20 cellular contexts compared by ENCODE assay signal in the genomic region with DNA sequence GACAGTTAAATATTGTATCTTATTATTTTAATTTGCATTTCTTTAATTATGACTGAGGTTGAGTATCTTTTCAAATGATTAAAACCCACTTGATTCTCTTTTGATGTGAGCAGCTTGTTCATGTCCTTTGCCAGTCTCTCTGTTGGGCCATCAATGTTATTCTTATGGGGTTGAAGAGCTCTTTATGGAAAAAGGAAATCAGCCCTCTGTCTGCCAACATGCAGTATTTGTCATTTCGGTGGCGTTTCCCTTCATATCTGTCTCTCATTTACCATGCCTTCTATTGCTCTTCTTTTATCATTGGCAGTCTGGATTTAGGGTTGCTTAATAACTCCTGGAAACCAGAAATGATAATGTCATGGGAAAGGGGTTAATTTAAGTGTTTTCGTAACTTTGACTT.
DNase-seq lines count a peak whose midpoint lies in the region; ATAC-seq and TF ChIP-seq lines count a peak whose summit lies in the region.
"Had no signal": no experiment of that assay in that cellular context is flagged by ENCODE, and none has a peak within 500 bp of the region (broad histone marks: within the 10 kb centered on the region; RNA-seq: fewer than 3 reads in every experiment).

No MANE protein-coding gene starts in this region.

- H3K9me2 ChIP-seq in GM23248 (ENCODE audit: insufficient read depth), result no peaks in the 10 kb centered on the region

- H3K4me1 ChIP-seq in HEK293 (ENCODE audit: control insufficient read depth, insufficient read depth, low read length), result peaks cover 24% of the 10 kb centered on the region
- no peaks in the 10 kb centered on the region for H3K4me1 ChIP-seq in GM23248 (ENCODE audit: insufficient read depth)
- H3K4me1 ChIP-seq: BLaER1 treated with 17β-estradiol and CSF1 and Interleukin-3, amounts not matched to agents 10 nM and 100 nM; SJSA1 had no signal

- no peaks in the 10 kb centered on the region for H4K20me1 ChIP-seq in GM23248 (ENCODE audit: insufficient read depth)
- H4K20me1 ChIP-seq: BLaER1 treated with 17β-estradiol and CSF1 and Interleukin-3, amounts not matched to agents 10 nM and 100 nM had no signal

- POLR2A ChIA-PET in HEK293 (lab: Yijun Ruan, JAX), result no interaction called here

- H3F3A ChIP-seq in GM23248 (ENCODE audit: insufficient read depth), result no peaks in the 10 kb centered on the region

- H2AFZ ChIP-seq in GM23248, result no peak overlapping the region

- no peaks in the 10 kb centered on the region for H3K79me2 ChIP-seq in GM23248 (ENCODE audit: insufficient read depth)

- peak; percentile 27 for DNase-seq in NCI-H2107 treated with DMSO at 0.1 percent for 48 hours (lab: John Stamatoyannopoulos, UW; ENCODE audit: unreplicated experiment)
- DNase-seq in NCI-H2107 (lab: John Stamatoyannopoulos, UW), result no peak
- peak; percentile 34 for DNase-seq in NCI-H345 (lab: John Stamatoyannopoulos, UW)
- DNase-seq in midbrain (lab: John Stamatoyannopoulos, UW), result peak; percentile 21
- DNase-seq in GM23248, result no peak
- DNase-seq: CD4-positive, alpha-beta T cell; DND-41; NCI-H1048; NCI-H1694; NCI-H2171 treated with DMSO at 0.1 percent for 48 hours; NCI-H524; NCI-H748 treated with DMSO at 0.1 percent for 48 hours; Right ventricle myocardium superior; RPMI8226; T-cell had no signal

- no peak for ATAC-seq in activated CD4-positive, CD25-positive, alpha-beta regulatory T cell treated with anti-CD3 and anti-CD28 coated beads, Interleukin-2, amount 50 U/mL, for 24 hours
- ATAC-seq: HCT116, T-cell had no signal

- WGBS in GM23248 (ENCODE audit: low coverage in 1 of 2, low lambda C conversion rate in 2 of 2, missing lambda C conversion rate in 2 of 2), 2 experiments, result 36 to 37% methylated on average over 3 of the region's 3 CpGs

- H3K36me3 ChIP-seq in HEK293 (ENCODE audit: control insufficient read depth in 2 of 2, insufficient read depth in 1 of 2, low read length in 2 of 2) (no peaks in the 10 kb centered on the region), GM23248 (ENCODE audit: low read depth) (no peaks in the 10 kb centered on the region)
- H3K36me3 ChIP-seq: BLaER1 treated with 17β-estradiol and CSF1 and Interleukin-3, amounts not matched to agents 10 nM and 100 nM; SJSA1 had no signal

- in situ Hi-C loops in GM23248 (cut with MboI), result no loop called here

- no peak overlapping the region for H3K27ac ChIP-seq in HEK293 (ENCODE audit: extremely low read depth, low read depth, low read length)
- H3K27ac ChIP-seq in GM23248, result no peak overlapping the region
- H3K27ac ChIP-seq: BLaER1 treated with 17β-estradiol and CSF1 and Interleukin-3, amounts not matched to agents 10 nM and 100 nM; SJSA1 had no signal

- no peak for TF ChIP-seq CTCF in HEK293 (tag by site-specific recombination; IDR thresholded peaks at IDR 0.05)

- no peaks in the 10 kb centered on the region for H3K27me3 ChIP-seq in GM23248 (replicated peaks; ENCODE audit: insufficient read depth)
- H3K27me3 ChIP-seq: BLaER1 treated with 17β-estradiol and CSF1 and Interleukin-3, amounts not matched to agents 10 nM and 100 nM; SJSA1 had no signal

- no peak overlapping the region for H3K9ac ChIP-seq in GM23248
- H3K9ac ChIP-seq: BLaER1 treated with 17β-estradiol and CSF1 and Interleukin-3, amounts not matched to agents 10 nM and 100 nM had no signal

- H3K4me2 ChIP-seq in GM23248 (ENCODE audit: unreplicated experiment), result no peak overlapping the region
- H3K4me2 ChIP-seq: BLaER1 treated with 17β-estradiol and CSF1 and Interleukin-3, amounts not matched to agents 10 nM and 100 nM had no signal

- CTCF ChIA-PET in HEK293 (lab: Yijun Ruan, JAX), result interaction anchor here (1.7 kb wide), 1 partner anchor 370 kb away, joined by 3 read pairs; no protein-coding TSS in a partner anchor

- H3K4me3 ChIP-seq in HEK293 (ENCODE audit: low read depth, low read length) (no peak overlapping the region), GM23248 (no peak overlapping the region)
- H3K4me3 ChIP-seq: BLaER1 treated with 17β-estradiol and CSF1 and Interleukin-3, amounts not matched to agents 10 nM and 100 nM; SJSA1 had no signal

- H3K9me3 ChIP-seq in HEK293 (ENCODE audit: control insufficient read depth, insufficient read depth, low read depth, low read length) (no peaks in the 10 kb centered on the region), GM23248 (ENCODE audit: low read depth) (no peaks in the 10 kb centered on the region)
- H3K9me3 ChIP-seq: BLaER1 treated with 17β-estradiol and CSF1 and Interleukin-3, amounts not matched to agents 10 nM and 100 nM; SJSA1 had no signal

TF ChIP-seq in HEK293, 187 proteins besides CTCF, POLR2A, EP300 and RAD21:
- no peak for TF ChIP-seq ZNF530 (tag by site-specific recombination; IDR thresholded peaks at IDR 0.05; ENCODE audit: low read depth)
- peak; percentile 58 for TF ChIP-seq FEZF1 (tag by site-specific recombination; IDR thresholded peaks at IDR 0.05)
- TF ChIP-seq MZF1 (tag by site-specific recombination; IDR thresholded peaks at IDR 0.05; ENCODE audit: borderline replicate concordance), result no peak

Comparison
In these comparisons a context has a peak if more than half of its experiments do, and no peak if none do; other contexts are left out.
1. DNase-seq: peak in NCI-H2107 treated with DMSO at 0.1 percent for 48 hours (single experiment), NCI-H345 (single experiment) and midbrain (single experiment); none in NCI-H2107 (single experiment) and GM23248 (single experiment).